Comparison of ENCODE assay signal across 26 cellular contexts in genomic region chr3:4819761-4820160, GRCh38.
DNase-seq lines count a peak whose midpoint lies in the region; ATAC-seq and TF ChIP-seq lines count a peak whose summit lies in the region.
"Had no signal": no experiment of that assay in that cellular context is flagged by ENCODE, and none has a peak within 500 bp of the region (broad histone marks: within the 10 kb centered on the region; RNA-seq: fewer than 3 reads in every experiment).

No MANE protein-coding gene starts in this region.

- H3F3A ChIP-seq in GM23338 (replicated peaks; ENCODE audit: low read depth) = no peaks in the 10 kb centered on the region

- no peak for TF ChIP-seq CTCF in GM23338 (conservative IDR thresholded peaks at IDR 0.05; ENCODE audit: low read depth in 2 of 2)

- H4K20me1 ChIP-seq in GM23338 (replicated peaks; ENCODE audit: insufficient read depth) = no peaks in the 10 kb centered on the region

- H3K4me2 ChIP-seq in GM23338 = no peak overlapping the region

- no peaks in the 10 kb centered on the region for H3K9me3 ChIP-seq in T-helper 17 cell (ENCODE audit: control insufficient read depth, low read length, poor library complexity, severe bottlenecking)
- H3K9me3 ChIP-seq: testis, vagina had no signal

- no peaks in the 10 kb centered on the region for H3K27me3 ChIP-seq in GM23338 (ENCODE audit: insufficient read depth)
- H3K27me3 ChIP-seq: heart right ventricle, testis, vagina had no signal

- H3K36me3 Mint-ChIP-seq in activated naive CD4-positive, alpha-beta T cell treated with anti-CD3 and anti-CD28 coated beads for 36 hours (ENCODE audit: low read depth) = peaks cover 45% of the 10 kb centered on the region
- H3K36me3 Mint-ChIP-seq in activated naive CD4-positive, alpha-beta T cell treated with anti-CD3 and anti-CD28 coated beads, Interleukin-2, amount 10 ng/mL, durations not matched to agents 7 days and 5 days = peaks cover 75% of the 10 kb centered on the region
- H3K36me3 Mint-ChIP-seq in T-helper 17 cell (ENCODE audit: low read depth) (peaks cover 16% of the 10 kb centered on the region), GM23338 (ENCODE audit: low read depth) (peaks cover 35% of the 10 kb centered on the region)
- H3K36me3 Mint-ChIP-seq in central memory CD8-positive, alpha-beta T cell (ENCODE audit: insufficient read depth) = peaks cover 22% of the 10 kb centered on the region
- H3K36me3 Mint-ChIP-seq in stimulated activated memory B cell treated with anti-CD40 and anti-IgM and Interleukin-4, amounts not matched to agents 10 μg/mL and 1 μg/mL and 100 μg/mL, for 72 hours = peaks cover 97% of the 10 kb centered on the region

- no peak overlapping the region for H3K4me3 ChIP-seq in GM23338
- H3K4me3 ChIP-seq: heart right ventricle, skin epidermis, testis, vagina had no signal

- no peak for DNase-seq in activated naive CD4-positive, alpha-beta T cell treated with anti-CD3 and anti-CD28 coated beads for 36 hours
- no peak for DNase-seq in activated naive CD4-positive, alpha-beta T cell treated with anti-CD3 and anti-CD28 coated beads, Interleukin-2, amount 10 ng/mL, durations not matched to agents 7 days and 5 days
- DNase-seq in T-helper 17 cell = no peak
- no peak for DNase-seq in central memory CD8-positive, alpha-beta T cell (ENCODE audit: low spot score in 2 of 2)
- no peak for DNase-seq in GM23338 (ENCODE audit: low spot score)
- no peak for DNase-seq in islet precursor cell
- DNase-seq in NCI-H2196 (lab: John Stamatoyannopoulos, UW; ENCODE audit: unreplicated experiment) = no peak
- DNase-seq: activated CD4-positive, alpha-beta T cell treated with anti-CD3 and anti-CD28 coated beads, Interleukin-2, amount 50 U/mL, for 4 hours; activated T-cell treated with anti-CD3 and anti-CD28 coated beads, Interleukin-2, amount 50 U/mL, for 1 hour; C1 segment of cervical spinal cord; effector memory CD4-positive, alpha-beta T cell; erythroblast; foreskin fibroblast; HCEC 1CT; heart right ventricle; NCI-H187; NCI-H748 treated with DMSO at 0.1 percent for 48 hours; nucleus accumbens; stimulated activated CD4-positive, alpha-beta T cell treated with anti-CD3 and anti-CD28 coated beads, Interleukin-1b, Interleukin-23, amount 100 ng/mL, for 48 hours; testis had no signal

- H3K36me3 ChIP-seq in GM23338 (ENCODE audit: insufficient read depth) = no peaks in the 10 kb centered on the region

- no peak overlapping the region for H3K4me3 Mint-ChIP-seq in activated naive CD4-positive, alpha-beta T cell treated with anti-CD3 and anti-CD28 coated beads for 36 hours
- H3K4me3 Mint-ChIP-seq in activated naive CD4-positive, alpha-beta T cell treated with anti-CD3 and anti-CD28 coated beads, Interleukin-2, amount 10 ng/mL, durations not matched to agents 7 days and 5 days = no peak overlapping the region
- H3K4me3 Mint-ChIP-seq in T-helper 17 cell (no peak overlapping the region), GM23338 (no peak overlapping the region)
- H3K4me3 Mint-ChIP-seq in central memory CD8-positive, alpha-beta T cell = no peak overlapping the region
- H3K4me3 Mint-ChIP-seq in stimulated activated memory B cell treated with anti-CD40 and anti-IgM and Interleukin-4, amounts not matched to agents 10 μg/mL and 1 μg/mL and 100 μg/mL, for 72 hours = no peak overlapping the region
- H3K4me3 Mint-ChIP-seq: brain, memory B cell had no signal

- no peak overlapping the region for H2AFZ ChIP-seq in GM23338

- H3K27me3 Mint-ChIP-seq in activated naive CD4-positive, alpha-beta T cell treated with anti-CD3 and anti-CD28 coated beads for 36 hours (ENCODE audit: low read depth) = no peaks in the 10 kb centered on the region
- peaks cover 3% of the 10 kb centered on the region for H3K27me3 Mint-ChIP-seq in activated naive CD4-positive, alpha-beta T cell treated with anti-CD3 and anti-CD28 coated beads, Interleukin-2, amount 10 ng/mL, durations not matched to agents 7 days and 5 days
- no peaks in the 10 kb centered on the region for H3K27me3 Mint-ChIP-seq in T-helper 17 cell
- no peaks in the 10 kb centered on the region for H3K27me3 Mint-ChIP-seq in central memory CD8-positive, alpha-beta T cell
- no peaks in the 10 kb centered on the region for H3K27me3 Mint-ChIP-seq in stimulated activated memory B cell treated with anti-CD40 and anti-IgM and Interleukin-4, amounts not matched to agents 10 μg/mL and 1 μg/mL and 100 μg/mL, for 72 hours
- H3K27me3 Mint-ChIP-seq in GM23338 (ENCODE audit: insufficient read depth, low read depth, poor library complexity) = peaks cover 2% of the 10 kb centered on the region
- H3K27me3 Mint-ChIP-seq: brain, memory B cell had no signal

- H3K9me2 ChIP-seq in GM23338 (ENCODE audit: insufficient read depth) = no peaks in the 10 kb centered on the region

- intact Hi-C loops in activated naive CD4-positive, alpha-beta T cell treated with anti-CD3 and anti-CD28 coated beads for 36 hours (cut with micrococcal nuclease) = no loop called here

- peaks cover 54% of the 10 kb centered on the region for H3K4me1 Mint-ChIP-seq in activated naive CD4-positive, alpha-beta T cell treated with anti-CD3 and anti-CD28 coated beads for 36 hours (ENCODE audit: low read depth)
- peaks cover 50% of the 10 kb centered on the region for H3K4me1 Mint-ChIP-seq in activated naive CD4-positive, alpha-beta T cell treated with anti-CD3 and anti-CD28 coated beads, Interleukin-2, amount 10 ng/mL, durations not matched to agents 7 days and 5 days
- H3K4me1 Mint-ChIP-seq in T-helper 17 cell (peaks cover 45% of the 10 kb centered on the region), GM23338 (peaks cover 8% of the 10 kb centered on the region)
- H3K4me1 Mint-ChIP-seq in central memory CD8-positive, alpha-beta T cell = peaks cover 35% of the 10 kb centered on the region
- peaks cover 47% of the 10 kb centered on the region for H3K4me1 Mint-ChIP-seq in stimulated activated memory B cell treated with anti-CD40 and anti-IgM and Interleukin-4, amounts not matched to agents 10 μg/mL and 1 μg/mL and 100 μg/mL, for 72 hours

- no peak for ATAC-seq in T-helper 17 cell
- ATAC-seq in central memory CD8-positive, alpha-beta T cell (replicated peaks; ENCODE audit: extremely low read depth, poor library complexity, severe bottlenecking) = no peak
- no peak for ATAC-seq in stimulated activated memory B cell treated with anti-CD40 and anti-IgM and Interleukin-4, amounts not matched to agents 10 μg/mL and 1 μg/mL and 100 μg/mL, for 72 hours
- no peak for ATAC-seq in GM23338
- ATAC-seq: heart right ventricle had no signal

- no peak overlapping the region for H3K27ac ChIP-seq in GM23338 (ENCODE audit: low read depth)
- H3K27ac ChIP-seq: heart right ventricle, skin epidermis, testis, vagina, VCaP had no signal

- H3K4me1 ChIP-seq in GM23338 (ENCODE audit: insufficient read depth) = peaks cover under 1% of the 10 kb centered on the region

- no peaks in the 10 kb centered on the region for H3K79me2 ChIP-seq in GM23338 (replicated peaks; ENCODE audit: insufficient read depth)

- peaks cover 9% of the 10 kb centered on the region for H3K9me3 Mint-ChIP-seq in activated naive CD4-positive, alpha-beta T cell treated with anti-CD3 and anti-CD28 coated beads for 36 hours
- H3K9me3 Mint-ChIP-seq in activated naive CD4-positive, alpha-beta T cell treated with anti-CD3 and anti-CD28 coated beads, Interleukin-2, amount 10 ng/mL, durations not matched to agents 7 days and 5 days = peaks cover 15% of the 10 kb centered on the region
- H3K9me3 Mint-ChIP-seq in central memory CD8-positive, alpha-beta T cell = no peaks in the 10 kb centered on the region
- no peaks in the 10 kb centered on the region for H3K9me3 Mint-ChIP-seq in stimulated activated memory B cell treated with anti-CD40 and anti-IgM and Interleukin-4, amounts not matched to agents 10 μg/mL and 1 μg/mL and 100 μg/mL, for 72 hours
- peaks cover 17% of the 10 kb centered on the region for H3K9me3 Mint-ChIP-seq in GM23338
- H3K9me3 Mint-ChIP-seq: memory B cell had no signal

- CTCF ChIA-PET in activated naive CD4-positive, alpha-beta T cell treated with anti-CD3 and anti-CD28 coated beads for 36 hours (lab: Charles Lee) = interaction anchor here (2.4 kb wide), 1 partner anchor 10 kb away, joined by 12 read pairs; no protein-coding TSS in a partner anchor
- CTCF ChIA-PET in activated naive CD4-positive, alpha-beta T cell treated with anti-CD3 and anti-CD28 coated beads, Interleukin-2, amount 10 ng/mL, durations not matched to agents 7 days and 5 days (lab: Charles Lee) = interaction anchor here (0.5 kb wide), 1 partner anchor 57 kb away, joined by 3 read pairs; no protein-coding TSS in a partner anchor

- H3K27ac Mint-ChIP-seq in activated naive CD4-positive, alpha-beta T cell treated with anti-CD3 and anti-CD28 coated beads for 36 hours = peak overlapping the region; percentile 32
- no peak overlapping the region for H3K27ac Mint-ChIP-seq in activated naive CD4-positive, alpha-beta T cell treated with anti-CD3 and anti-CD28 coated beads, Interleukin-2, amount 10 ng/mL, durations not matched to agents 7 days and 5 days
- H3K27ac Mint-ChIP-seq in T-helper 17 cell = peak overlapping the region; percentile 97
- H3K27ac Mint-ChIP-seq in central memory CD8-positive, alpha-beta T cell (ENCODE audit: low read depth) = peak overlapping the region; percentile 94
- H3K27ac Mint-ChIP-seq in stimulated activated memory B cell treated with anti-CD40 and anti-IgM and Interleukin-4, amounts not matched to agents 10 μg/mL and 1 μg/mL and 100 μg/mL, for 72 hours = peak overlapping the region; percentile 80
- H3K27ac Mint-ChIP-seq in GM23338 = no peak overlapping the region; the same call in 1 of the 2 replicates
- H3K27ac Mint-ChIP-seq: memory B cell had no signal

Comparison
In these comparisons a context has a peak if more than half of its experiments do, and no peak if none do; other contexts are left out.
1. H3K27ac Mint-ChIP-seq: peak in activated naive CD4-positive, alpha-beta T cell treated with anti-CD3 and anti-CD28 coated beads for 36 hours (single experiment), T-helper 17 cell (single experiment), central memory CD8-positive, alpha-beta T cell (single experiment) and stimulated activated memory B cell treated with anti-CD40 and anti-IgM and Interleukin-4, amounts not matched to agents 10 μg/mL and 1 μg/mL and 100 μg/mL, for 72 hours (single experiment); none in activated naive CD4-positive, alpha-beta T cell treated with anti-CD3 and anti-CD28 coated beads, Interleukin-2, amount 10 ng/mL, durations not matched to agents 7 days and 5 days (single experiment) and GM23338 (single experiment).